Comparison of ENCODE assay signal across 13 cellular contexts in genomic region chr3:175186511-175186910, GRCh38.
DNase-seq lines count a peak whose midpoint lies in the region; TF ChIP-seq lines count a peak whose summit lies in the region.
"Had no signal": no experiment of that assay in that cellular context is flagged by ENCODE, and none has a peak within 500 bp of the region (broad histone marks: within the 10 kb centered on the region; RNA-seq: fewer than 3 reads in every experiment).

No MANE protein-coding gene starts in this region.

- no peak for TF ChIP-seq CTCF in choroid plexus epithelial cell (conservative IDR thresholded peaks at IDR 0.05; ENCODE audit: low read depth, low read length)

- in situ Hi-C loops in GM23248 (cut with MboI) = no loop called here

- H3K4ac ChIP-seq in mesenchymal stem cell (ENCODE audit: low read depth in 1 of 2, low read length in 2 of 2) = no peak overlapping the region

- no peak overlapping the region for H2BK5ac ChIP-seq in mesenchymal stem cell (ENCODE audit: low read depth, low read length, poor library complexity, severe bottlenecking)

- peaks cover 8% of the 10 kb centered on the region for H3K4me1 ChIP-seq in GM23248 (ENCODE audit: insufficient read depth)
- no peaks in the 10 kb centered on the region for H3K4me1 ChIP-seq in mesenchymal stem cell (ENCODE audit: control insufficient read depth, insufficient read depth, low read depth, low read length)

- no peak overlapping the region for H3K4me3 ChIP-seq in GM23248
- H3K4me3 ChIP-seq in choroid plexus epithelial cell (ENCODE audit: low read depth, low read length) = no peak overlapping the region
- H3K4me3 ChIP-seq in mesenchymal stem cell (ENCODE audit: insufficient read depth in 1 of 2, low read depth in 1 of 2, low read length in 2 of 2) = no peak overlapping the region

- H3K18ac ChIP-seq in mesenchymal stem cell (ENCODE audit: low read depth in 1 of 2, low read length in 2 of 2) = no peak overlapping the region

- no peak overlapping the region for H2BK15ac ChIP-seq in mesenchymal stem cell (ENCODE audit: low read depth, poor library complexity, severe bottlenecking)

- H3K36me3 ChIP-seq in GM23248 (ENCODE audit: low read depth) (no peaks in the 10 kb centered on the region), mesenchymal stem cell (ENCODE audit: control insufficient read depth in 1 of 2, insufficient read depth in 2 of 2, low read depth in 1 of 2, low read length in 2 of 2) (no peaks in the 10 kb centered on the region)

- 74 to 80% methylated on average over 3 of the region's 3 CpGs for WGBS in GM23248 (ENCODE audit: low coverage in 1 of 2, low lambda C conversion rate in 2 of 2, missing lambda C conversion rate in 2 of 2), 2 experiments
- WGBS in mesenchymal stem cell = 100% methylated on average over 1 of the region's 3 CpGs

- H3K23ac ChIP-seq in mesenchymal stem cell (ENCODE audit: low read length in 2 of 2) = no peak overlapping the region

- H3K9ac ChIP-seq in GM23248 = no peak overlapping the region
- no peak overlapping the region for H3K9ac ChIP-seq in mesenchymal stem cell (ENCODE audit: low read length)

- no peak overlapping the region for H4K91ac ChIP-seq in mesenchymal stem cell (ENCODE audit: low read length)

- H3K9me3 ChIP-seq in GM23248 (ENCODE audit: low read depth) (no peaks in the 10 kb centered on the region), mesenchymal stem cell (ENCODE audit: control insufficient read depth, low read length) (no peaks in the 10 kb centered on the region)

- H3K14ac ChIP-seq in mesenchymal stem cell (ENCODE audit: low read length in 2 of 2) = no peak overlapping the region

- H3K9me2 ChIP-seq in GM23248 (ENCODE audit: insufficient read depth) = 0 out of 2 replicates have a peak, but pooled peaks cover 3% of the 10 kb centered on the region

- H3K4me2 ChIP-seq in GM23248 (ENCODE audit: unreplicated experiment) = no peak overlapping the region
- H3K4me2 ChIP-seq in mesenchymal stem cell (ENCODE audit: low read length, poor library complexity, severe bottlenecking) = no peak overlapping the region

- no peaks in the 10 kb centered on the region for H3K79me1 ChIP-seq in mesenchymal stem cell (replicated peaks; ENCODE audit: low read length, poor library complexity, severe bottlenecking)

- no peak overlapping the region for H2BK12ac ChIP-seq in mesenchymal stem cell (ENCODE audit: low read length in 2 of 2)

- no peak overlapping the region for H2AK5ac ChIP-seq in mesenchymal stem cell (ENCODE audit: low read length, severe bottlenecking)

- no peak overlapping the region for H3K27ac ChIP-seq in GM23248
- H3K27ac ChIP-seq in mesenchymal stem cell (ENCODE audit: low read length, poor library complexity, severe bottlenecking) = no peak overlapping the region
- no peak overlapping the region for H3K27ac ChIP-seq in caudate nucleus (ENCODE audit: low read depth, low read length)

- no peak overlapping the region for H2BK120ac ChIP-seq in mesenchymal stem cell (ENCODE audit: low read depth, low read length)

- no peaks in the 10 kb centered on the region for H3K27me3 ChIP-seq in GM23248 (replicated peaks; ENCODE audit: insufficient read depth)
- no peaks in the 10 kb centered on the region for H3K27me3 ChIP-seq in mesenchymal stem cell (ENCODE audit: control insufficient read depth in 1 of 2, insufficient read depth in 1 of 2, low read length in 2 of 2)

- no peaks in the 10 kb centered on the region for H4K20me1 ChIP-seq in GM23248 (ENCODE audit: insufficient read depth)

- peak; percentile 2 for DNase-seq in GM23248
- DNase-seq in NCI-H69 (lab: John Stamatoyannopoulos, UW) = peak; percentile 16
- peak; percentile 61 for DNase-seq in choroid plexus epithelial cell (ENCODE audit: low read depth)
- peak; percentile 16 for DNase-seq in mesenchymal stem cell
- no peak for DNase-seq in COR-L47 (lab: John Stamatoyannopoulos, UW)
- DNase-seq in caudate nucleus (lab: John Stamatoyannopoulos, UW) = no peak
- no peak for DNase-seq in H4 (ENCODE audit: low spot score)
- DNase-seq: AML-193, Calu3, H9, NCI-H1436 treated with DMSO at 0.1 percent for 48 hours, NCI-H2081 treated with DMSO at 0.1 percent for 48 hours, SHP77 treated with DMSO at 0.1 percent for 48 hours had no signal

- no peak overlapping the region for H4K8ac ChIP-seq in mesenchymal stem cell (ENCODE audit: low read length)

- no peaks in the 10 kb centered on the region for H3K79me2 ChIP-seq in GM23248 (ENCODE audit: insufficient read depth)

- H2AFZ ChIP-seq in GM23248 (no peak overlapping the region), mesenchymal stem cell (ENCODE audit: low read depth, low read length) (no peak overlapping the region)

- no peaks in the 10 kb centered on the region for H3F3A ChIP-seq in GM23248 (ENCODE audit: insufficient read depth)

Comparison
In these comparisons a context has a peak if more than half of its experiments do, and no peak if none do; other contexts are left out.
1. DNase-seq: peak in GM23248 (single experiment), NCI-H69 (single experiment), choroid plexus epithelial cell (single experiment) and mesenchymal stem cell (single experiment); none in COR-L47 (single experiment), caudate nucleus (0 of 61) and H4 (single experiment).